ENCODE assay signal across 28 cellular contexts in the genomic region with DNA sequence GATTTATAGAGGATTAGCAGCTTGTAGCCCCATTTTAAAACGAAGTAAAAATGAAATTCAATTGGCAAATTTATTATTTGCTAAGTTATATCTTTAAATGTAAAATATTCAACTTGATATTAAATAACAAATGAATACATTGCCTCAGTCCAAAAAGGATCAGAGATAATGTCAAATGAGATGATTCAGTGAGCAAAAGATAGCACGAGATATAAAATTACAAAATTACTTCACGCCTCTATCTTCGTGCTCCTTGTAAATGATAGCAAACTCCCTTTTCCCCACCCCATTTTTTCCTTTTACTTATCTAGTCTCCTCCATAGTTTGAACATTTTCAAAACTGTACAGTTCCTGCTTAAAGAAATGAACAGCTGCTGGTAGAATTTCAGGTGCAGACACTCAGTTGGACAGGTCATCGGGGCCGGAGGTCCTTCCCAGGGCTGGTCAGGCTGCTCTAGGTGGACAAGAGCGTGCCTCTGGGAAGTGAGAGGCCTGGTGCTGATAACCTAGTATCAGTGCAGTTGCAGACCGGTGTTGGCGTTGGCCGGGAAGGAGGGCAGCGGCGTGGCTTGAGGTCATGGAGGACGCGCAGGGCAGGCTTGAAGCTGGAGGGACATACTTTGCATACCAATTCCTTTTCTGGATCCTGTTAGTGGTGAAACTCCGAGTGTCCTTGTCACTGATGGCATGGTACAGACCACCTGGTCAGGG.
DNase-seq lines count a peak whose midpoint lies in the region; ATAC-seq, FAIRE-seq and TF ChIP-seq lines count a peak whose summit lies in the region.
"Had no signal": no experiment of that assay in that cellular context is flagged by ENCODE, and none has a peak within 500 bp of the region (broad histone marks: within the 10 kb centered on the region; RNA-seq: fewer than 3 reads in every experiment).

No MANE protein-coding gene starts in this region.

- DNase-seq in activated T-cell treated with anti-CD3 and anti-CD28 coated beads, Interleukin-2, amount 50 U/mL, for 48 hours: peak; percentile 1 to 13
- DNase-seq in activated T-cell treated with anti-CD3 and anti-CD28 coated beads for 4 hours (no peak), erythroblast (lab: John Stamatoyannopoulos, UW) (peak; percentile 82 to 92), HepG2 (ENCODE audit: low spot score) (no peak), type B pancreatic cell (ENCODE audit: extremely low spot score, unreplicated experiment) (peak; percentile 43), nephron progenitor cell (no peak)
- DNase-seq in activated CD4-positive, alpha-beta T cell treated with anti-CD3 and anti-CD28 coated beads, Interleukin-2, amount 10 ng/mL, durations not matched to agents 7 days and 5 days: no peak
- DNase-seq: 8988T; activated B cell treated with CpG ODN at 0.5 μM for 24 hours; activated naive CD4-positive, alpha-beta T cell treated with Interleukin-2 at 50 U/mL for 16 hours; central memory CD4-positive, alpha-beta T cell; COR-L47; dermis blood vessel endothelial cell; foreskin keratinocyte; NCI-H1048; NCI-H446; ovary; right lobe of liver; SJCRH30; stimulated activated CD4-positive, alpha-beta T cell treated with anti-CD3 and anti-CD28 coated beads, Interleukin-4, amount 100 ng/mL, for 4 hours; T1000 had no signal

- H4K20me1 ChIP-seq in HepG2 (ENCODE audit: insufficient read depth, low read length): no peaks in the 10 kb centered on the region

- H3K4me3 Mint-ChIP-seq in type B pancreatic cell (no peak overlapping the region), nephron progenitor cell (no peak overlapping the region)
- H3K4me3 Mint-ChIP-seq in activated CD4-positive, alpha-beta T cell treated with anti-CD3 and anti-CD28 coated beads, Interleukin-2, amount 10 ng/mL, durations not matched to agents 7 days and 5 days: no peak overlapping the region
- H3K4me3 Mint-ChIP-seq: activated B cell treated with CpG ODN at 0.5 μM for 24 hours; activated CD8-positive, alpha-beta memory T cell treated with anti-CD3 and anti-CD28 coated beads, Interleukin-2, amount 10 ng/mL, durations not matched to agents 7 days and 5 days; nephron had no signal

- H3K27ac ChIP-seq in HepG2 (ENCODE audit: extremely low read length, insufficient read depth, low read length): no peak overlapping the region
- H3K27ac ChIP-seq: C4-2B, esophagus muscularis mucosa, foreskin keratinocyte, ovary, right lobe of liver, SJCRH30, upper lobe of left lung had no signal

- H2AFZ ChIP-seq in HepG2 (ENCODE audit: low read length): no peak overlapping the region

- POLR2A ChIA-PET in HepG2 (lab: Yijun Ruan, JAX): no interaction called here
- POLR2A ChIA-PET in activated CD4-positive, alpha-beta T cell treated with anti-CD3 and anti-CD28 coated beads, Interleukin-2, amount 10 ng/mL, durations not matched to agents 7 days and 5 days (lab: Charles Lee): no interaction called here

- no peak overlapping the region for H3K27ac Mint-ChIP-seq in type B pancreatic cell
- no peak overlapping the region for H3K27ac Mint-ChIP-seq in activated CD4-positive, alpha-beta T cell treated with anti-CD3 and anti-CD28 coated beads, Interleukin-2, amount 10 ng/mL, durations not matched to agents 7 days and 5 days
- no peak overlapping the region for H3K27ac Mint-ChIP-seq in nephron progenitor cell
- H3K27ac Mint-ChIP-seq: activated B cell treated with CpG ODN at 0.5 μM for 24 hours; activated CD8-positive, alpha-beta memory T cell treated with anti-CD3 and anti-CD28 coated beads, Interleukin-2, amount 10 ng/mL, durations not matched to agents 7 days and 5 days; nephron had no signal

- no peak overlapping the region for H3K9ac ChIP-seq in HepG2 (ENCODE audit: insufficient read depth, low read depth, low read length)

- ATAC-seq in HepG2 (peak; percentile 14; the same call in 2 of the 3 replicates), GM19395 (IDR thresholded peaks at IDR 0.05; ENCODE audit: unreplicated experiment) (no peak)
- ATAC-seq: activated CD8-positive, alpha-beta memory T cell treated with anti-CD3 and anti-CD28 coated beads, Interleukin-2, amount 10 ng/mL, durations not matched to agents 7 days and 5 days; foreskin keratinocyte had no signal

- H3K36me3 ChIP-seq in HepG2 (replicated peaks in 1 of 2; ENCODE audit: control insufficient read depth in 1 of 2, insufficient read depth in 2 of 2, low read length in 2 of 2): no peaks in the 10 kb centered on the region
- H3K36me3 ChIP-seq: esophagus muscularis mucosa, ovary, right lobe of liver, SJCRH30, upper lobe of left lung had no signal

- H3K79me2 ChIP-seq in HepG2 (ENCODE audit: insufficient read depth, low read length): no peaks in the 10 kb centered on the region

- CTCF ChIA-PET in HepG2 (lab: Yijun Ruan, JAX; ENCODE audit: low intra/inter-chr PET ratio, low total read pairs): no interaction called here
- CTCF ChIA-PET in activated CD4-positive, alpha-beta T cell treated with anti-CD3 and anti-CD28 coated beads, Interleukin-2, amount 10 ng/mL, durations not matched to agents 7 days and 5 days (lab: Charles Lee): interaction anchor here (1.2 to 2.9 kb wide), 2 partner anchors 12 to 14 kb away, joined by 3 to 14 read pairs; no protein-coding TSS in a partner anchor

- intact Hi-C loops in HepG2 (cut with micrococcal nuclease; ENCODE audit: unreplicated experiment): no loop called here

- 14% methylated on average over 15 of the region's 15 CpGs for WGBS in HepG2 (ENCODE audit: low lambda C conversion rate)

- H3K4me1 Mint-ChIP-seq in type B pancreatic cell (ENCODE audit: unreplicated experiment): peaks cover 12% of the 10 kb centered on the region
- peaks cover 2% of the 10 kb centered on the region for H3K4me1 Mint-ChIP-seq in activated CD4-positive, alpha-beta T cell treated with anti-CD3 and anti-CD28 coated beads, Interleukin-2, amount 10 ng/mL, durations not matched to agents 7 days and 5 days
- peaks cover 40% of the 10 kb centered on the region for H3K4me1 Mint-ChIP-seq in nephron progenitor cell
- H3K4me1 Mint-ChIP-seq: activated B cell treated with CpG ODN at 0.5 μM for 24 hours had no signal

- FAIRE-seq in HepG2 (lab: Jason Lieb, UNC): no peak
- FAIRE-seq: GM12891 had no signal

- H3K27me3 Mint-ChIP-seq in type B pancreatic cell (peaks cover 13% of the 10 kb centered on the region), nephron progenitor cell (ENCODE audit: low read depth, poor library complexity) (peaks cover 7% of the 10 kb centered on the region)
- peaks cover 7% of the 10 kb centered on the region for H3K27me3 Mint-ChIP-seq in activated CD4-positive, alpha-beta T cell treated with anti-CD3 and anti-CD28 coated beads, Interleukin-2, amount 10 ng/mL, durations not matched to agents 7 days and 5 days

- TF ChIP-seq EP300 in HepG2 (IDR thresholded peaks at IDR 0.05; ENCODE audit: low read depth in 2 of 2, low read length in 2 of 2): no peak
- no peak for TF ChIP-seq EP300 in HepG2 (CRISPR knock-in tag; IDR thresholded peaks at IDR 0.05; ENCODE audit: borderline replicate concordance)

- no peak for TF ChIP-seq CTCF in HepG2 (CRISPR knock-in tag; IDR thresholded peaks at IDR 0.05)
- no peak for TF ChIP-seq CTCF in type B pancreatic cell (conservative IDR thresholded peaks at IDR 0.05)
- TF ChIP-seq CTCF in nephron progenitor cell (IDR thresholded peaks at IDR 0.05): no peak

- in situ Hi-C loops in HepG2 (cut with HindIII; ENCODE audit: extremely low pct_ligation_motif_present, low pct_unique_long_range_greater_than_20kb): loop anchor here (10.0 kb wide), 2 partner anchors 173 to 1243 kb away; no protein-coding TSS in a partner anchor

- no peak for TF ChIP-seq RAD21 in HepG2 (CRISPR knock-in tag; IDR thresholded peaks at IDR 0.05)

- no peaks in the 10 kb centered on the region for H3K36me3 Mint-ChIP-seq in type B pancreatic cell
- H3K36me3 Mint-ChIP-seq in activated CD4-positive, alpha-beta T cell treated with anti-CD3 and anti-CD28 coated beads, Interleukin-2, amount 10 ng/mL, durations not matched to agents 7 days and 5 days (ENCODE audit: low read depth): no peaks in the 10 kb centered on the region
- no peaks in the 10 kb centered on the region for H3K36me3 Mint-ChIP-seq in nephron progenitor cell (ENCODE audit: low read depth)
- H3K36me3 Mint-ChIP-seq: activated CD8-positive, alpha-beta memory T cell treated with anti-CD3 and anti-CD28 coated beads, Interleukin-2, amount 10 ng/mL, durations not matched to agents 7 days and 5 days had no signal

- H3K27me3 ChIP-seq in HepG2 (ENCODE audit: control insufficient read depth in 1 of 2, insufficient read depth in 2 of 2, low read length in 2 of 2): peaks cover 7 to 50% of the 10 kb centered on the region in 2 experiments; a peak in 4 of 5 replicates
- H3K27me3 ChIP-seq: foreskin keratinocyte, ovary, right lobe of liver, SJCRH30, upper lobe of left lung had no signal

- H3K9me3 Mint-ChIP-seq in type B pancreatic cell (no peaks in the 10 kb centered on the region), nephron progenitor cell (no peaks in the 10 kb centered on the region)
- no peaks in the 10 kb centered on the region for H3K9me3 Mint-ChIP-seq in activated CD4-positive, alpha-beta T cell treated with anti-CD3 and anti-CD28 coated beads, Interleukin-2, amount 10 ng/mL, durations not matched to agents 7 days and 5 days
- H3K9me3 Mint-ChIP-seq: activated B cell treated with CpG ODN at 0.5 μM for 24 hours, nephron had no signal

- no peak for TF ChIP-seq POLR2A in erythroblast (IDR thresholded peaks at IDR 0.05; ENCODE audit: low read length)
- TF ChIP-seq POLR2A in HepG2 (IDR thresholded peaks at IDR 0.05; ENCODE audit: insufficient read depth in 1 of 2, low read depth in 2 of 2, low read length in 2 of 2): no peak

- peaks cover 7% of the 10 kb centered on the region; the same call in 1 of the 2 replicates for H3K4me1 ChIP-seq in HepG2 (ENCODE audit: insufficient read depth, low read length)
- H3K4me1 ChIP-seq: foreskin keratinocyte, right lobe of liver had no signal

- H3K4me2 ChIP-seq in HepG2 (ENCODE audit: low read depth, low read length): no peak overlapping the region

- no peak overlapping the region for H3K4me3 ChIP-seq in HepG2 (replicated peaks in 1 of 3; ENCODE audit: insufficient read depth in 1 of 3, low read depth in 2 of 3, low read length in 3 of 3)
- H3K4me3 ChIP-seq: esophagus muscularis mucosa, ovary, right lobe of liver, SJCRH30, upper lobe of left lung had no signal

- H3K9me3 ChIP-seq in HepG2 (ENCODE audit: low read length): no peaks in the 10 kb centered on the region
- H3K9me3 ChIP-seq: esophagus muscularis mucosa, ovary, right lobe of liver, SJCRH30, upper lobe of left lung had no signal

- BruUV-seq in HepG2 (replicated peaks; lab: Mats Ljungman, UMichigan): no TSS peak

TF ChIP-seq in HepG2, 621 proteins besides CTCF, POLR2A, EP300 and RAD21:
- TF ChIP-seq NR2F1 (CRISPR knock-in tag; IDR thresholded peaks at IDR 0.05) (no peak), TEAD3 (CRISPR knock-in tag; optimal IDR thresholded peaks at IDR 0.05; ENCODE audit: borderline replicate concordance) (peak; percentile 27)

Comparison
In these comparisons a context has a peak if more than half of its experiments do, and no peak if none do; other contexts are left out.
1. DNase-seq: peak in activated T-cell treated with anti-CD3 and anti-CD28 coated beads, Interleukin-2, amount 50 U/mL, for 48 hours (2 of 2), erythroblast (2 of 2) and type B pancreatic cell (single experiment); none in activated T-cell treated with anti-CD3 and anti-CD28 coated beads for 4 hours (single experiment), HepG2 (single experiment), activated CD4-positive, alpha-beta T cell treated with anti-CD3 and anti-CD28 coated beads, Interleukin-2, amount 10 ng/mL, durations not matched to agents 7 days and 5 days (single experiment) and nephron progenitor cell (single experiment).